In genomic region chr11:2778630-2779498, GRCh38 we compare ENCODE assay signal across 1 cellular context.
TF ChIP-seq lines count a peak whose summit lies in the region.

No MANE protein-coding gene starts in this region.

TF ChIP-seq in K562, 482 proteins besides CTCF, POLR2A, EP300 and RAD21 (continued from another document and continues in another):
- no peak for TF ChIP-seq HSF4 (CRISPR knock-in tag; IDR thresholded peaks at IDR 0.05; ENCODE audit: borderline replicate concordance)
- no peak for TF ChIP-seq NR2C2 (CRISPR knock-in tag; IDR thresholded peaks at IDR 0.05)
- TF ChIP-seq NR2C2 (tag; IDR thresholded peaks at IDR 0.05) = 0 out of 2 replicates have a peak, but pooled peaks have one; percentile 38
- no peak for TF ChIP-seq POLR3A (IDR thresholded peaks at IDR 0.05; ENCODE audit: borderline replicate concordance, extremely low read depth, insufficient read depth, insufficient read length)
- no peak for TF ChIP-seq THRA (IDR thresholded peaks at IDR 0.05)
- TF ChIP-seq NFIC (IDR thresholded peaks at IDR 0.05) = peak; percentile 91
- TF ChIP-seq, protein P1, sequence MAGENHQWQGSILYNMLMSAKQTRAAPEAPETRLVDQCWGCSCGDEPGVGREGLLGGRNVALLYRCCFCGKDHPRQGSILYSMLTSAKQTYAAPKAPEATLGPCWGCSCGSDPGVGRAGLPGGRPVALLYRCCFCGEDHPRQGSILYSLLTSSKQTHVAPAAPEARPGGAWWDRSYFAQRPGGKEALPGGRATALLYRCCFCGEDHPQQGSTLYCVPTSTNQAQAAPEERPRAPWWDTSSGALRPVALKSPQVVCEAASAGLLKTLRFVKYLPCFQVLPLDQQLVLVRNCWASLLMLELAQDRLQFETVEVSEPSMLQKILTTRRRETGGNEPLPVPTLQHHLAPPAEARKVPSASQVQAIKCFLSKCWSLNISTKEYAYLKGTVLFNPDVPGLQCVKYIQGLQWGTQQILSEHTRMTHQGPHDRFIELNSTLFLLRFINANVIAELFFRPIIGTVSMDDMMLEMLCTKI (IDR thresholded peaks at IDR 0.05; ENCODE audit: partially characterized antibody) = no peak
- TF ChIP-seq ZBTB34 (CRISPR knock-in tag; IDR thresholded peaks at IDR 0.05) = no peak
- no peak for TF ChIP-seq RBM22 (IDR thresholded peaks at IDR 0.05; ENCODE audit: low read depth, low read length, poor library complexity, severe bottlenecking)
- TF ChIP-seq BDP1 (IDR thresholded peaks at IDR 0.05; ENCODE audit: insufficient read depth, insufficient read length) = no peak
- TF ChIP-seq KDM5B (IDR thresholded peaks at IDR 0.05; ENCODE audit: insufficient replicate concordance, low read depth, low read length) = no peak
- peak; percentile 43 for TF ChIP-seq SMAD1 (IDR thresholded peaks at IDR 0.05; ENCODE audit: low read depth, low read length, partially characterized antibody)
- no peak for TF ChIP-seq CHD1 (IDR thresholded peaks at IDR 0.05; ENCODE audit: low read length)
- TF ChIP-seq, protein P2, sequence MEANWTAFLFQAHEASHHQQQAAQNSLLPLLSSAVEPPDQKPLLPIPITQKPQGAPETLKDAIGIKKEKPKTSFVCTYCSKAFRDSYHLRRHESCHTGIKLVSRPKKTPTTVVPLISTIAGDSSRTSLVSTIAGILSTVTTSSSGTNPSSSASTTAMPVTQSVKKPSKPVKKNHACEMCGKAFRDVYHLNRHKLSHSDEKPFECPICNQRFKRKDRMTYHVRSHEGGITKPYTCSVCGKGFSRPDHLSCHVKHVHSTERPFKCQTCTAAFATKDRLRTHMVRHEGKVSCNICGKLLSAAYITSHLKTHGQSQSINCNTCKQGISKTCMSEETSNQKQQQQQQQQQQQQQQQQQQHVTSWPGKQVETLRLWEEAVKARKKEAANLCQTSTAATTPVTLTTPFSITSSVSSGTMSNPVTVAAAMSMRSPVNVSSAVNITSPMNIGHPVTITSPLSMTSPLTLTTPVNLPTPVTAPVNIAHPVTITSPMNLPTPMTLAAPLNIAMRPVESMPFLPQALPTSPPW (CRISPR knock-in tag; IDR thresholded peaks at IDR 0.05) = peak; percentile 96
- peak; percentile 78; the same call in 1 of the 2 replicates for TF ChIP-seq STAT5A (IDR thresholded peaks at IDR 0.05; ENCODE audit: borderline replicate concordance, low read length)
- TF ChIP-seq, protein P3, sequence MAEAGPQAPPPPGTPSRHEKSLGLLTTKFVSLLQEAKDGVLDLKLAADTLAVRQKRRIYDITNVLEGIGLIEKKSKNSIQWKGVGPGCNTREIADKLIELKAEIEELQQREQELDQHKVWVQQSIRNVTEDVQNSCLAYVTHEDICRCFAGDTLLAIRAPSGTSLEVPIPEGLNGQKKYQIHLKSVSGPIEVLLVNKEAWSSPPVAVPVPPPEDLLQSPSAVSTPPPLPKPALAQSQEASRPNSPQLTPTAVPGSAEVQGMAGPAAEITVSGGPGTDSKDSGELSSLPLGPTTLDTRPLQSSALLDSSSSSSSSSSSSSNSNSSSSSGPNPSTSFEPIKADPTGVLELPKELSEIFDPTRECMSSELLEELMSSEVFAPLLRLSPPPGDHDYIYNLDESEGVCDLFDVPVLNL (CRISPR knock-in tag; IDR thresholded peaks at IDR 0.05; ENCODE audit: low read depth) = no peak
- TF ChIP-seq ZNF253 (CRISPR knock-in tag; conservative IDR thresholded peaks at IDR 0.05) = no peak
- TF ChIP-seq ZNF41 (CRISPR knock-in tag; conservative IDR thresholded peaks at IDR 0.05) = no peak
- TF ChIP-seq, protein P4, sequence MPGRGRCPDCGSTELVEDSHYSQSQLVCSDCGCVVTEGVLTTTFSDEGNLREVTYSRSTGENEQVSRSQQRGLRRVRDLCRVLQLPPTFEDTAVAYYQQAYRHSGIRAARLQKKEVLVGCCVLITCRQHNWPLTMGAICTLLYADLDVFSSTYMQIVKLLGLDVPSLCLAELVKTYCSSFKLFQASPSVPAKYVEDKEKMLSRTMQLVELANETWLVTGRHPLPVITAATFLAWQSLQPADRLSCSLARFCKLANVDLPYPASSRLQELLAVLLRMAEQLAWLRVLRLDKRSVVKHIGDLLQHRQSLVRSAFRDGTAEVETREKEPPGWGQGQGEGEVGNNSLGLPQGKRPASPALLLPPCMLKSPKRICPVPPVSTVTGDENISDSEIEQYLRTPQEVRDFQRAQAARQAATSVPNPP (IDR thresholded peaks at IDR 0.05; ENCODE audit: borderline replicate concordance, insufficient read depth, insufficient read length) = no peak
- TF ChIP-seq MTA3 (IDR thresholded peaks at IDR 0.05; ENCODE audit: borderline replicate concordance) = peak; percentile 84
- TF ChIP-seq RB1 (IDR thresholded peaks at IDR 0.05; ENCODE audit: low read depth) = peak; percentile 24; the same call in 1 of the 2 replicates
- peak; percentile 87 for TF ChIP-seq SOX6 (IDR thresholded peaks at IDR 0.05)
- TF ChIP-seq, protein P5, sequence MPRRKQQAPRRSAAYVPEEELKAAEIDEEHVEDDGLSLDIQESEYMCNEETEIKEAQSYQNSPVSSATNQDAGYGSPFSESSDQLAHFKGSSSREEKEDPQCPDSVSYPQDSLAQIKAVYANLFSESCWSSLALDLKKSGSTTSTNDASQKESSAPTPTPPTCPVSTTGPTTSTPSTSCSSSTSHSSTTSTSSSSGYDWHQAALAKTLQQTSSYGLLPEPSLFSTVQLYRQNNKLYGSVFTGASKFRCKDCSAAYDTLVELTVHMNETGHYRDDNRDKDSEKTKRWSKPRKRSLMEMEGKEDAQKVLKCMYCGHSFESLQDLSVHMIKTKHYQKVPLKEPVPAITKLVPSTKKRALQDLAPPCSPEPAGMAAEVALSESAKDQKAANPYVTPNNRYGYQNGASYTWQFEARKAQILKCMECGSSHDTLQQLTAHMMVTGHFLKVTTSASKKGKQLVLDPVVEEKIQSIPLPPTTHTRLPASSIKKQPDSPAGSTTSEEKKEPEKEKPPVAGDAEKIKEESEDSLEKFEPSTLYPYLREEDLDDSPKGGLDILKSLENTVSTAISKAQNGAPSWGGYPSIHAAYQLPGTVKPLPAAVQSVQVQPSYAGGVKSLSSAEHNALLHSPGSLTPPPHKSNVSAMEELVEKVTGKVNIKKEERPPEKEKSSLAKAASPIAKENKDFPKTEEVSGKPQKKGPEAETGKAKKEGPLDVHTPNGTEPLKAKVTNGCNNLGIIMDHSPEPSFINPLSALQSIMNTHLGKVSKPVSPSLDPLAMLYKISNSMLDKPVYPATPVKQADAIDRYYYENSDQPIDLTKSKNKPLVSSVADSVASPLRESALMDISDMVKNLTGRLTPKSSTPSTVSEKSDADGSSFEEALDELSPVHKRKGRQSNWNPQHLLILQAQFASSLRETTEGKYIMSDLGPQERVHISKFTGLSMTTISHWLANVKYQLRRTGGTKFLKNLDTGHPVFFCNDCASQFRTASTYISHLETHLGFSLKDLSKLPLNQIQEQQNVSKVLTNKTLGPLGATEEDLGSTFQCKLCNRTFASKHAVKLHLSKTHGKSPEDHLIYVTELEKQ (CRISPR knock-in tag; IDR thresholded peaks at IDR 0.05) = no peak
- TF ChIP-seq KAT2B (IDR thresholded peaks at IDR 0.05; ENCODE audit: low read depth, low read length) = no peak
- TF ChIP-seq ZNF436 (CRISPR knock-in tag; IDR thresholded peaks at IDR 0.05) = no peak
- TF ChIP-seq FOS (IDR thresholded peaks at IDR 0.05; ENCODE audit: extremely low read depth, insufficient read length) = no peak
- TF ChIP-seq CHCHD3 (CRISPR knock-in tag; IDR thresholded peaks at IDR 0.05) = no peak
- peak; percentile 67 for TF ChIP-seq ZFX (CRISPR knock-in tag; IDR thresholded peaks at IDR 0.05)
- no peak for TF ChIP-seq MEIS2 (IDR thresholded peaks at IDR 0.05; ENCODE audit: partially characterized antibody)
- no peak for TF ChIP-seq RFX5 (IDR thresholded peaks at IDR 0.05; ENCODE audit: low read depth, low read length)
- TF ChIP-seq PTTG1 (tag; IDR thresholded peaks at IDR 0.05; ENCODE audit: low read depth) = 0 out of 2 replicates have a peak, but pooled peaks have one; percentile 33
- no peak for TF ChIP-seq PBX2 (CRISPR knock-in tag; IDR thresholded peaks at IDR 0.05; ENCODE audit: low read depth)
- TF ChIP-seq PBX2 (tag; conservative IDR thresholded peaks at IDR 0.05; ENCODE audit: low read depth) = no peak
- TF ChIP-seq ZKSCAN8 (CRISPR knock-in tag; IDR thresholded peaks at IDR 0.05) = no peak; the same call in 1 of the 2 replicates
- no peak for TF ChIP-seq USF1 (CRISPR knock-in tag; IDR thresholded peaks at IDR 0.05)
- TF ChIP-seq PRMT5 (CRISPR knock-in tag; IDR thresholded peaks at IDR 0.05) = no peak
- TF ChIP-seq GTF2A2 (tag; IDR thresholded peaks at IDR 0.05) = no peak
- TF ChIP-seq TGIF2 (CRISPR knock-in tag; IDR thresholded peaks at IDR 0.05) = no peak
- no peak for TF ChIP-seq TAF15 (IDR thresholded peaks at IDR 0.05; ENCODE audit: low read depth, low read length)
- TF ChIP-seq CREM (IDR thresholded peaks at IDR 0.05; ENCODE audit: low read depth) = peak; percentile 62; the same call in 1 of the 2 replicates
- TF ChIP-seq FOXK2 (conservative IDR thresholded peaks at IDR 0.05 in 1 of 2, IDR thresholded peaks at IDR 0.05 in 1 of 2; ENCODE audit: low read depth in 2 of 2) = no peak
- TF ChIP-seq POLR2G (IDR thresholded peaks at IDR 0.05; ENCODE audit: low read depth, low read length) = 0 out of 2 replicates have a peak, but pooled peaks have one; percentile 37
- no peak for TF ChIP-seq SNRNP70 (optimal IDR thresholded peaks at IDR 0.05; ENCODE audit: low read depth, low read length)
- no peak for TF ChIP-seq ELF4 (CRISPR knock-in tag; IDR thresholded peaks at IDR 0.05)
- TF ChIP-seq, protein P6, sequence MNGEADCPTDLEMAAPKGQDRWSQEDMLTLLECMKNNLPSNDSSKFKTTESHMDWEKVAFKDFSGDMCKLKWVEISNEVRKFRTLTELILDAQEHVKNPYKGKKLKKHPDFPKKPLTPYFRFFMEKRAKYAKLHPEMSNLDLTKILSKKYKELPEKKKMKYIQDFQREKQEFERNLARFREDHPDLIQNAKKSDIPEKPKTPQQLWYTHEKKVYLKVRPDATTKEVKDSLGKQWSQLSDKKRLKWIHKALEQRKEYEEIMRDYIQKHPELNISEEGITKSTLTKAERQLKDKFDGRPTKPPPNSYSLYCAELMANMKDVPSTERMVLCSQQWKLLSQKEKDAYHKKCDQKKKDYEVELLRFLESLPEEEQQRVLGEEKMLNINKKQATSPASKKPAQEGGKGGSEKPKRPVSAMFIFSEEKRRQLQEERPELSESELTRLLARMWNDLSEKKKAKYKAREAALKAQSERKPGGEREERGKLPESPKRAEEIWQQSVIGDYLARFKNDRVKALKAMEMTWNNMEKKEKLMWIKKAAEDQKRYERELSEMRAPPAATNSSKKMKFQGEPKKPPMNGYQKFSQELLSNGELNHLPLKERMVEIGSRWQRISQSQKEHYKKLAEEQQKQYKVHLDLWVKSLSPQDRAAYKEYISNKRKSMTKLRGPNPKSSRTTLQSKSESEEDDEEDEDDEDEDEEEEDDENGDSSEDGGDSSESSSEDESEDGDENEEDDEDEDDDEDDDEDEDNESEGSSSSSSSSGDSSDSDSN (IDR thresholded peaks at IDR 0.05; ENCODE audit: borderline replicate concordance in 1 of 2, low read depth in 2 of 2, low read length in 2 of 2) = no peak
- no peak for TF ChIP-seq SP1 (CRISPR knock-in tag; IDR thresholded peaks at IDR 0.05)
- TF ChIP-seq HMG20A (CRISPR knock-in tag; conservative IDR thresholded peaks at IDR 0.05) = no peak
- TF ChIP-seq CHD4 (IDR thresholded peaks at IDR 0.05; ENCODE audit: insufficient read depth, insufficient replicate concordance, low read depth, low read length, poor library complexity, severe bottlenecking) = no peak
- no peak for TF ChIP-seq ZBTB8A (IDR thresholded peaks at IDR 0.05; ENCODE audit: partially characterized antibody)
